2 cellular contexts compared by ENCODE assay signal in genomic region chr7:135158874-135159273, GRCh38.
TF ChIP-seq lines count a peak whose summit lies in the region.

No MANE protein-coding gene starts in this region.

TF ChIP-seq in liver, 16 proteins besides CTCF, POLR2A, EP300 and RAD21:
- TF ChIP-seq ZBTB33 (IDR thresholded peaks at IDR 0.05) (no peak), JUND (IDR thresholded peaks at IDR 0.05) (no peak), SP1 (IDR thresholded peaks at IDR 0.05) (no peak), YY1 (IDR thresholded peaks at IDR 0.05) (no peak), HNF4G (IDR thresholded peaks at IDR 0.05) (no peak), HNF4A (conservative IDR thresholded peaks at IDR 0.05) (no peak), EGR1 (IDR thresholded peaks at IDR 0.05; ENCODE audit: low read depth in 2 of 2) (no peak), FOXA1 (IDR thresholded peaks at IDR 0.05) (no peak), RXRA (IDR thresholded peaks at IDR 0.05) (no peak), FOXA2 (IDR thresholded peaks at IDR 0.05) (no peak), GABPA (IDR thresholded peaks at IDR 0.05 in 1 of 2, conservative IDR thresholded peaks at IDR 0.05 in 1 of 2) (no peak), TAF1 (conservative IDR thresholded peaks at IDR 0.05) (no peak), NR2F2 (IDR thresholded peaks at IDR 0.05) (no peak)
- TF ChIP-seq, protein P1, sequence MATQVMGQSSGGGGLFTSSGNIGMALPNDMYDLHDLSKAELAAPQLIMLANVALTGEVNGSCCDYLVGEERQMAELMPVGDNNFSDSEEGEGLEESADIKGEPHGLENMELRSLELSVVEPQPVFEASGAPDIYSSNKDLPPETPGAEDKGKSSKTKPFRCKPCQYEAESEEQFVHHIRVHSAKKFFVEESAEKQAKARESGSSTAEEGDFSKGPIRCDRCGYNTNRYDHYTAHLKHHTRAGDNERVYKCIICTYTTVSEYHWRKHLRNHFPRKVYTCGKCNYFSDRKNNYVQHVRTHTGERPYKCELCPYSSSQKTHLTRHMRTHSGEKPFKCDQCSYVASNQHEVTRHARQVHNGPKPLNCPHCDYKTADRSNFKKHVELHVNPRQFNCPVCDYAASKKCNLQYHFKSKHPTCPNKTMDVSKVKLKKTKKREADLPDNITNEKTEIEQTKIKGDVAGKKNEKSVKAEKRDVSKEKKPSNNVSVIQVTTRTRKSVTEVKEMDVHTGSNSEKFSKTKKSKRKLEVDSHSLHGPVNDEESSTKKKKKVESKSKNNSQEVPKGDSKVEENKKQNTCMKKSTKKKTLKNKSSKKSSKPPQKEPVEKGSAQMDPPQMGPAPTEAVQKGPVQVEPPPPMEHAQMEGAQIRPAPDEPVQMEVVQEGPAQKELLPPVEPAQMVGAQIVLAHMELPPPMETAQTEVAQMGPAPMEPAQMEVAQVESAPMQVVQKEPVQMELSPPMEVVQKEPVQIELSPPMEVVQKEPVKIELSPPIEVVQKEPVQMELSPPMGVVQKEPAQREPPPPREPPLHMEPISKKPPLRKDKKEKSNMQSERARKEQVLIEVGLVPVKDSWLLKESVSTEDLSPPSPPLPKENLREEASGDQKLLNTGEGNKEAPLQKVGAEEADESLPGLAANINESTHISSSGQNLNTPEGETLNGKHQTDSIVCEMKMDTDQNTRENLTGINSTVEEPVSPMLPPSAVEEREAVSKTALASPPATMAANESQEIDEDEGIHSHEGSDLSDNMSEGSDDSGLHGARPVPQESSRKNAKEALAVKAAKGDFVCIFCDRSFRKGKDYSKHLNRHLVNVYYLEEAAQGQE (IDR thresholded peaks at IDR 0.05): no peak
- TF ChIP-seq, protein P2, sequence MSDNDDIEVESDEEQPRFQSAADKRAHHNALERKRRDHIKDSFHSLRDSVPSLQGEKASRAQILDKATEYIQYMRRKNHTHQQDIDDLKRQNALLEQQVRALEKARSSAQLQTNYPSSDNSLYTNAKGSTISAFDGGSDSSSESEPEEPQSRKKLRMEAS (IDR thresholded peaks at IDR 0.05): no peak
- TF ChIP-seq, protein P3, sequence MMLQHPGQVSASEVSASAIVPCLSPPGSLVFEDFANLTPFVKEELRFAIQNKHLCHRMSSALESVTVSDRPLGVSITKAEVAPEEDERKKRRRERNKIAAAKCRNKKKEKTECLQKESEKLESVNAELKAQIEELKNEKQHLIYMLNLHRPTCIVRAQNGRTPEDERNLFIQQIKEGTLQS (IDR thresholded peaks at IDR 0.05): no peak

TF ChIP-seq in HepG2, 621 proteins besides CTCF, POLR2A, EP300 and RAD21:
- TF ChIP-seq SNAPC5 (CRISPR knock-in tag; IDR thresholded peaks at IDR 0.05; ENCODE audit: borderline replicate concordance) (no peak), ZNF766 (CRISPR knock-in tag; IDR thresholded peaks at IDR 0.05; ENCODE audit: borderline replicate concordance) (no peak), KLF11 (CRISPR knock-in tag; IDR thresholded peaks at IDR 0.05) (no peak), ZFAT (CRISPR knock-in tag; conservative IDR thresholded peaks at IDR 0.05) (no peak), EHMT2 (IDR thresholded peaks at IDR 0.05; ENCODE audit: borderline replicate concordance, low read depth, low read length) (no peak), ZNF24 (IDR thresholded peaks at IDR 0.05) (no peak), HMGA1 (CRISPR knock-in tag; conservative IDR thresholded peaks at IDR 0.05) (no peak), ATF6 (CRISPR knock-in tag; conservative IDR thresholded peaks at IDR 0.05) (no peak), THYN1 (CRISPR knock-in tag; IDR thresholded peaks at IDR 0.05; ENCODE audit: borderline replicate concordance, low read depth) (no peak), ZNF784 (CRISPR knock-in tag; IDR thresholded peaks at IDR 0.05; ENCODE audit: borderline replicate concordance) (no peak), ZNF776 (CRISPR knock-in tag; IDR thresholded peaks at IDR 0.05) (no peak), MEIS2 (CRISPR knock-in tag; IDR thresholded peaks at IDR 0.05) (no peak), HDAC1 (CRISPR knock-in tag; IDR thresholded peaks at IDR 0.05) (no peak), SP140L (CRISPR knock-in tag; IDR thresholded peaks at IDR 0.05; ENCODE audit: borderline replicate concordance) (no peak)
- TF ChIP-seq, protein P4, sequence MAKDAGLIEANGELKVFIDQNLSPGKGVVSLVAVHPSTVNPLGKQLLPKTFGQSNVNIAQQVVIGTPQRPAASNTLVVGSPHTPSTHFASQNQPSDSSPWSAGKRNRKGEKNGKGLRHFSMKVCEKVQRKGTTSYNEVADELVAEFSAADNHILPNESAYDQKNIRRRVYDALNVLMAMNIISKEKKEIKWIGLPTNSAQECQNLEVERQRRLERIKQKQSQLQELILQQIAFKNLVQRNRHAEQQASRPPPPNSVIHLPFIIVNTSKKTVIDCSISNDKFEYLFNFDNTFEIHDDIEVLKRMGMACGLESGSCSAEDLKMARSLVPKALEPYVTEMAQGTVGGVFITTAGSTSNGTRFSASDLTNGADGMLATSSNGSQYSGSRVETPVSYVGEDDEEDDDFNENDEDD (CRISPR knock-in tag; IDR thresholded peaks at IDR 0.05; ENCODE audit: borderline replicate concordance): no peak
- TF ChIP-seq, protein P5, sequence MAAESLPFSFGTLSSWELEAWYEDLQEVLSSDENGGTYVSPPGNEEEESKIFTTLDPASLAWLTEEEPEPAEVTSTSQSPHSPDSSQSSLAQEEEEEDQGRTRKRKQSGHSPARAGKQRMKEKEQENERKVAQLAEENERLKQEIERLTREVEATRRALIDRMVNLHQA (CRISPR knock-in tag; IDR thresholded peaks at IDR 0.05): no peak
